ENCODE assay signal across 22 cellular contexts in the genomic region with DNA sequence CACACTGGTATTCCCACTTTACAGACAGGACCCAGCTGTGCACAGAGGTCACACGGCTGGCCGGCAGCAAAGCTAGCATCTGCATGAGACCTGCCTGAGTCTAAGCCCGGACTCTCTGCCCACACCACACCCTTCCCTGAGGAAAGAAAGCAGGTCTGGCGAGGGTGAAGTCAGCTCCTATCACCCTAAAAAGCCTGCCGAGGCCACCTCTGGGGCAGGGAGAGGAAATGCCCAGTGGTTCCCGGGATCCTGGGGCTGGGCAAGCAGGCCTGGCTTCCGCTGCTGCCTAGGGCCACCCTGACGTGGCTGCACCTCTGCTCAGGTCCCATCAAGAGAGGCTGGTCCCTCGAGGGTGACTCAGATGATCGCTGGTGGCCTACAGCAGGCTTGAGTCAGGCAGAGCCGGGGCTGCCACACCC. TPM values are rescaled to one million over a fixed set of nuclear protein-coding genes. Genes with fewer than 3 reads are reported as not detected.
A peak's percentile ranks its signal among the peaks of the same experiment; 100 is the strongest.
DNase-seq lines count a peak whose midpoint lies in the region; ATAC-seq and TF ChIP-seq lines count a peak whose summit lies in the region.
"Had no signal": no experiment of that assay in that cellular context is flagged by ENCODE, and none has a peak within 500 bp of the region (broad histone marks: within the 10 kb centered on the region; RNA-seq: fewer than 3 reads in every experiment).

No MANE protein-coding gene starts in this region.

- peak overlapping the region; percentile 51 for H2BK15ac ChIP-seq in neuronal stem cell (ENCODE audit: low read length)

- peak overlapping the region; percentile 58 for H3K18ac ChIP-seq in neuronal stem cell (ENCODE audit: low read length)

- no peaks in the 10 kb centered on the region for H3K9me3 Mint-ChIP-seq in activated T-cell treated with anti-CD3 and anti-CD28 coated beads, Interleukin-2, amount 50 U/mL, for 72 hours
- H3K9me3 Mint-ChIP-seq: activated CD4-positive, alpha-beta memory T cell treated with anti-CD3 and anti-CD28 coated beads, Interleukin-2, amount 10 ng/mL, durations not matched to agents 7 days and 5 days; CD4-positive, alpha-beta T cell had no signal

- DNase-seq in EL = peak; percentile 33
- peak; percentile 82 for DNase-seq in M059J (ENCODE audit: low read depth)
- peak in 1 of 2 donors; percentile 29 for DNase-seq in breast epithelium (ENCODE audit: low spot score in 2 of 2)
- DNase-seq in neuronal stem cell (ENCODE audit: low spot score) = no peak
- no peak for DNase-seq in vagina (ENCODE audit: extremely low spot score in 2 of 2)
- DNase-seq in UCSD-AML1 (lab: John Stamatoyannopoulos, UW; ENCODE audit: unreplicated experiment) = no peak
- no peak for DNase-seq in activated T-cell treated with anti-CD3 and anti-CD28 coated beads, Interleukin-2, amount 50 U/mL, for 72 hours
- DNase-seq: activated CD4-positive, alpha-beta memory T cell treated with anti-CD3 and anti-CD28 coated beads, Interleukin-2, amount 10 ng/mL, durations not matched to agents 7 days and 5 days; activated CD4-positive, CD25-positive, alpha-beta regulatory T cell; activated naive CD4-positive, alpha-beta T cell; activated T-cell treated with anti-CD3 and anti-CD28 coated beads for 4 hours; amniotic stem cell; CD4-positive, alpha-beta T cell; dermis blood vessel endothelial cell; DMS153; naive thymus-derived CD4-positive, alpha-beta T cell; NCI-H1436; SHP77 treated with DMSO at 0.1 percent for 48 hours; stimulated activated naive CD4-positive, alpha-beta T cell treated with Interleukin-2 at 50 U/mL for 16 hours; tibial artery had no signal

- H3K4me2 ChIP-seq in neuronal stem cell (ENCODE audit: insufficient read depth, low read length, poor library complexity, severe bottlenecking) = no peak overlapping the region

- no peak overlapping the region for H2BK12ac ChIP-seq in neuronal stem cell (ENCODE audit: low read length)

- H3K36me3 ChIP-seq in breast epithelium (no peaks in the 10 kb centered on the region), neuronal stem cell (replicated peaks in 1 of 2; ENCODE audit: control insufficient read depth in 2 of 2, insufficient read depth in 2 of 2, low read length in 2 of 2) (no peaks in the 10 kb centered on the region), vagina (no peaks in the 10 kb centered on the region)
- H3K36me3 ChIP-seq: gastroesophageal sphincter, tibial artery had no signal

- peak overlapping the region; percentile 91 for H3K14ac ChIP-seq in neuronal stem cell (ENCODE audit: low read length)

- H3K23ac ChIP-seq in neuronal stem cell (ENCODE audit: low read depth, low read length, poor library complexity) = peak overlapping the region; percentile 87

- peak overlapping the region; percentile 86 for H2AK5ac ChIP-seq in neuronal stem cell (ENCODE audit: low read depth, low read length)

- H2BK120ac ChIP-seq in neuronal stem cell (ENCODE audit: low read depth, low read length) = peak overlapping the region; percentile 61

- H3K4ac ChIP-seq in neuronal stem cell (ENCODE audit: low read length) = no peak overlapping the region

- H3K4me1 Mint-ChIP-seq in activated T-cell treated with anti-CD3 and anti-CD28 coated beads, Interleukin-2, amount 50 U/mL, for 72 hours (ENCODE audit: low read depth) = no peaks in the 10 kb centered on the region

- H3K4me3 ChIP-seq in breast epithelium (no peak overlapping the region), neuronal stem cell (ENCODE audit: low read length in 2 of 2) (no peak overlapping the region), vagina (no peak overlapping the region)
- H3K4me3 ChIP-seq: gastroesophageal sphincter, tibial artery had no signal

- no peak overlapping the region for H2AFZ ChIP-seq in neuronal stem cell (ENCODE audit: low read length)

- peaks cover 12% of the 10 kb centered on the region for H3K27me3 Mint-ChIP-seq in activated T-cell treated with anti-CD3 and anti-CD28 coated beads, Interleukin-2, amount 50 U/mL, for 72 hours (ENCODE audit: low read depth)

- no peak overlapping the region for H4K8ac ChIP-seq in neuronal stem cell (ENCODE audit: low read depth, low read length)

- no peak for ATAC-seq in activated T-cell treated with anti-CD3 and anti-CD28 coated beads, Interleukin-2, amount 50 U/mL, for 72 hours (replicated peaks in 1 of 2)
- no peak for ATAC-seq in GM19452 (IDR thresholded peaks at IDR 0.05; ENCODE audit: unreplicated experiment)
- ATAC-seq: gastroesophageal sphincter; naive thymus-derived CD4-positive, alpha-beta T cell had no signal

- WGBS in neuronal stem cell (ENCODE audit: extremely low coverage in 2 of 2, insufficient read length in 2 of 2, insufficient replicate concordance in 1 of 2), 2 donors = no CpG with 5 or more reads among the region's 11 CpGs

- H3K27me3 ChIP-seq in breast epithelium (no peaks in the 10 kb centered on the region), neuronal stem cell (ENCODE audit: control insufficient read depth in 3 of 3, insufficient read depth in 3 of 3, low read depth in 1 of 3, low read length in 3 of 3) (peaks cover 0 to 23% (median 7%) of the 10 kb centered on the region in 3 experiments), vagina (no peaks in the 10 kb centered on the region)

- H3K79me1 ChIP-seq in neuronal stem cell (ENCODE audit: low read depth, low read length) = no peaks in the 10 kb centered on the region

- TF ChIP-seq POLR2A in breast epithelium (IDR thresholded peaks at IDR 0.05) (no peak), vagina (IDR thresholded peaks at IDR 0.05) (no peak)

- peak overlapping the region; percentile 16 for H3K9ac ChIP-seq in neuronal stem cell (ENCODE audit: low read depth, low read length, poor library complexity)

- H4K91ac ChIP-seq in neuronal stem cell (ENCODE audit: low read depth, low read length, poor library complexity) = no peak overlapping the region

- TF ChIP-seq CTCF in breast epithelium (IDR thresholded peaks at IDR 0.05) = no peak
- no peak for TF ChIP-seq CTCF in vagina (IDR thresholded peaks at IDR 0.05)

- H3K9me3 ChIP-seq in breast epithelium (no peaks in the 10 kb centered on the region), neuronal stem cell (replicated peaks in 1 of 2; ENCODE audit: control insufficient read depth in 2 of 2, insufficient read depth in 1 of 2, low read depth in 1 of 2, low read length in 2 of 2) (no peaks in the 10 kb centered on the region), vagina (no peaks in the 10 kb centered on the region)
- H3K9me3 ChIP-seq: gastroesophageal sphincter, tibial artery had no signal

- H3K27ac Mint-ChIP-seq in activated T-cell treated with anti-CD3 and anti-CD28 coated beads, Interleukin-2, amount 50 U/mL, for 72 hours = no peak overlapping the region
- H3K27ac Mint-ChIP-seq: activated CD4-positive, alpha-beta memory T cell treated with anti-CD3 and anti-CD28 coated beads, Interleukin-2, amount 10 ng/mL, durations not matched to agents 7 days and 5 days; CD4-positive, alpha-beta T cell; naive thymus-derived CD4-positive, alpha-beta T cell had no signal

- no peak overlapping the region for H3K4me3 Mint-ChIP-seq in activated T-cell treated with anti-CD3 and anti-CD28 coated beads, Interleukin-2, amount 50 U/mL, for 72 hours
- H3K4me3 Mint-ChIP-seq: activated CD4-positive, alpha-beta memory T cell treated with anti-CD3 and anti-CD28 coated beads, Interleukin-2, amount 10 ng/mL, durations not matched to agents 7 days and 5 days; CD4-positive, alpha-beta T cell; naive thymus-derived CD4-positive, alpha-beta T cell had no signal

- H3K4me1 ChIP-seq in breast epithelium (peaks cover 2 to 15% of the 10 kb centered on the region in 2 donors), neuronal stem cell (ENCODE audit: control insufficient read depth in 2 of 2, insufficient read depth in 1 of 2, low read depth in 1 of 2, low read length in 2 of 2) (peaks cover 9 to 15% of the 10 kb centered on the region in 2 donors), vagina (peaks cover 8% of the 10 kb centered on the region)
- H3K4me1 ChIP-seq: gastroesophageal sphincter had no signal

- intact Hi-C loops in breast epithelium (cut with DNase I; ENCODE audit: low total_unique reads) (no loop called here), vagina (cut with DNase I) (no loop called here)

- H2BK5ac ChIP-seq in neuronal stem cell (ENCODE audit: low read length) = peak overlapping the region; percentile 80

- H3K27ac ChIP-seq in breast epithelium (peak overlapping the region; percentile 67 to 71), neuronal stem cell (replicated peaks; ENCODE audit: low read length) (no peak overlapping the region), vagina (no peak overlapping the region)
- H3K27ac ChIP-seq: gastroesophageal sphincter, tibial artery had no signal

- no peaks in the 10 kb centered on the region for H3K36me3 Mint-ChIP-seq in activated T-cell treated with anti-CD3 and anti-CD28 coated beads, Interleukin-2, amount 50 U/mL, for 72 hours (ENCODE audit: insufficient read depth in 2 of 2)
- H3K36me3 Mint-ChIP-seq: naive thymus-derived CD4-positive, alpha-beta T cell had no signal

RNA-seq across cellular contexts. Expression of a gene that starts 42.2 kb away (rescaled TPM):
- 1.1 and 1.5 TPM in 2 replicates for total RNA-seq in M059J (2014; rRNA removed; shearing (Covaris generic))
- 1 to 10 TPM in 2 of 3 donors, under 1 TPM in 1; 0.32 to 7.2 (median 6.0) TPM for total RNA-seq in breast epithelium
- 3.2 TPM for polyA plus RNA-seq in neuronal stem cell (2013, experiment 1 of 2)
- 3.1 TPM for polyA plus RNA-seq in neuronal stem cell (2013, experiment 2 of 2)
- total RNA-seq in vagina = 1.2 TPM
- 1 to 10 TPM; 1.2 to 2.4 TPM for total RNA-seq in activated T-cell treated with anti-CD3 and anti-CD28 coated beads, Interleukin-2, amount 50 U/mL, for 72 hours
- polyA plus RNA-seq: naive thymus-derived CD4-positive, alpha-beta T cell had no signal

Comparison
In these comparisons a context has a peak if more than half of its experiments do, and no peak if none do; other contexts are left out.
1. DNase-seq: peak in EL (single experiment) and M059J (single experiment); none in neuronal stem cell (single experiment), vagina (0 of 2), UCSD-AML1 (single experiment) and activated T-cell treated with anti-CD3 and anti-CD28 coated beads, Interleukin-2, amount 50 U/mL, for 72 hours (0 of 2).
2. H3K27ac ChIP-seq: peak in breast epithelium (2 of 2); none in neuronal stem cell (single experiment) and vagina (single experiment).